ENCODE assay signal across 8 cellular contexts in the genomic region with DNA sequence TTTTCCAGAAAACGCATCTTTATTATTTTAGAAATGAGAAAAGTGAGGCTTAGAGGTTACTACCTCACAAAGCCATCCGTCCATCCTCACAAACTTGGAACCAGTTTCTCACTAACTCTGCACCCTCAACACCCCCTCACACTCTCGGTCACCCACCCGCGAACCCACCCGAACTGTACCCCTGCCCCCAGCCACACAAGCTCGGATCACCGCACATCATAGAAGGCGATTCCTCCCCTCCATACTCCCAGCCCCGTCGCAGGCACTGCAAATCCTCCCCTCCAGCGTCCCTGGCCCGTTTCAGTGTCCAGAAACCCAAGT. TPM values are rescaled to one million over a fixed set of nuclear protein-coding genes. Genes with fewer than 3 reads are reported as not detected.
DNase-seq lines count a peak whose midpoint lies in the region; TF ChIP-seq lines count a peak whose summit lies in the region.

No MANE protein-coding gene starts in this region.

- H2AFZ ChIP-seq in OCI-LY1 (ENCODE audit: low read length), result no peak overlapping the region
- peak overlapping the region; percentile 100 for H2AFZ ChIP-seq in osteoblast (ENCODE audit: low read length)

- peaks cover 40% of the 10 kb centered on the region for H3K36me3 Mint-ChIP-seq in endothelial cell (ENCODE audit: low read depth, unreplicated experiment)

- H3K4me3 Mint-ChIP-seq in endothelial cell (ENCODE audit: unreplicated experiment), result peak overlapping the region; percentile 100

- H3K27me3 Mint-ChIP-seq in endothelial cell (ENCODE audit: unreplicated experiment), result peaks cover 11% of the 10 kb centered on the region

- H3K4me3 ChIP-seq in DOHH2 (ENCODE audit: low read length) (peak overlapping the region; percentile 96), OCI-LY1 (ENCODE audit: low read depth, low read length, poor library complexity, severe bottlenecking) (peak overlapping the region; percentile 81), osteoblast (ENCODE audit: insufficient read depth, low read length) (peak overlapping the region; percentile 90)

- H3K27ac Mint-ChIP-seq in endothelial cell (ENCODE audit: unreplicated experiment), result peak overlapping the region; percentile 99

- H3K36me3 ChIP-seq in DOHH2 (ENCODE audit: control insufficient read depth, low read length) (peaks cover 9% of the 10 kb centered on the region; the same call in 1 of the 2 replicates), OCI-LY1 (ENCODE audit: insufficient read depth, low read length) (peaks cover 41% of the 10 kb centered on the region), osteoblast (ENCODE audit: insufficient read depth, low read length) (peaks cover 17% of the 10 kb centered on the region)

- no peaks in the 10 kb centered on the region for H3K27me3 ChIP-seq in DOHH2 (ENCODE audit: control insufficient read depth, low read length)
- H3K27me3 ChIP-seq in OCI-LY1 (ENCODE audit: insufficient read depth, low read length), result no peaks in the 10 kb centered on the region
- H3K27me3 ChIP-seq in osteoblast (ENCODE audit: insufficient read depth, low read length), result no peaks in the 10 kb centered on the region

- H3K9me3 ChIP-seq in DOHH2 (ENCODE audit: control insufficient read depth, insufficient read depth, low read length) (peaks cover 22% of the 10 kb centered on the region; the same call in 1 of the 2 replicates), OCI-LY1 (ENCODE audit: low read length) (peaks cover 10% of the 10 kb centered on the region), osteoblast (ENCODE audit: low read depth, low read length) (no peaks in the 10 kb centered on the region)

- H3K27ac ChIP-seq in DOHH2 (ENCODE audit: low read depth, low read length) (peak overlapping the region; percentile 46; the same call in 1 of the 2 replicates), OCI-LY1 (ENCODE audit: low read depth, low read length, poor library complexity, severe bottlenecking) (peak overlapping the region; percentile 65), osteoblast (ENCODE audit: low read depth, low read length) (peak overlapping the region; percentile 72)

- H3F3A ChIP-seq in DOHH2 (ENCODE audit: control insufficient read depth, insufficient read depth) (peaks cover 5% of the 10 kb centered on the region; the same call in 1 of the 2 replicates), OCI-LY1 (ENCODE audit: insufficient read depth, low read length) (no peaks in the 10 kb centered on the region)

- H3K79me2 ChIP-seq in DOHH2 (ENCODE audit: control insufficient read depth, low read length) (no peaks in the 10 kb centered on the region; the same call in 1 of the 2 replicates), OCI-LY1 (ENCODE audit: insufficient read depth, low read length) (peaks cover 17% of the 10 kb centered on the region), osteoblast (ENCODE audit: insufficient read depth, low read length) (peaks cover 49% of the 10 kb centered on the region)

- H3K9ac ChIP-seq in OCI-LY1 (ENCODE audit: low read length), result peak overlapping the region; percentile 80

- DNase-seq in endothelial cell (ENCODE audit: low spot score), result no peak
- no peak for DNase-seq in osteoblast (ENCODE audit: insufficient read length, low spot score, missing footprints)
- no peak for DNase-seq in GM10266 (ENCODE audit: extremely low spot score)
- no peak for DNase-seq in GOT3 (lab: John Stamatoyannopoulos, UW)
- no peak for DNase-seq in EL
- no peak for DNase-seq in HCEC 1CT

- H3K4me2 ChIP-seq in DOHH2 (ENCODE audit: low read length) (peak overlapping the region; percentile 95), OCI-LY1 (ENCODE audit: low read length) (peak overlapping the region; percentile 87), osteoblast (ENCODE audit: insufficient read depth, low read length) (peak overlapping the region; percentile 96)

- H3K4me1 ChIP-seq in DOHH2 (ENCODE audit: control insufficient read depth, low read length) (peaks cover 18% of the 10 kb centered on the region), OCI-LY1 (ENCODE audit: insufficient read depth, low read length, severe bottlenecking) (peaks cover 21% of the 10 kb centered on the region), osteoblast (ENCODE audit: insufficient read depth, low read length) (peaks cover 15% of the 10 kb centered on the region)

- H3K4me1 Mint-ChIP-seq in endothelial cell (ENCODE audit: unreplicated experiment), result peaks cover 18% of the 10 kb centered on the region

- H3K9me2 ChIP-seq in DOHH2 (replicated peaks; ENCODE audit: control insufficient read depth, low read length), result no peaks in the 10 kb centered on the region
- no peaks in the 10 kb centered on the region for H3K9me2 ChIP-seq in OCI-LY1 (ENCODE audit: low read depth, low read length)

- H4K20me1 ChIP-seq in DOHH2 (ENCODE audit: control insufficient read depth, insufficient read depth, low read depth, low read length) (no peaks in the 10 kb centered on the region), OCI-LY1 (ENCODE audit: insufficient read depth, low read length) (no peaks in the 10 kb centered on the region), osteoblast (ENCODE audit: insufficient read depth, low read length) (peaks cover 3% of the 10 kb centered on the region)

- H3K9me3 Mint-ChIP-seq in endothelial cell (ENCODE audit: unreplicated experiment), result peaks cover 5% of the 10 kb centered on the region

- TF ChIP-seq CTCF in DOHH2 (IDR thresholded peaks at IDR 0.05; ENCODE audit: low read depth, low read length, poor library complexity, severe bottlenecking) (no peak), OCI-LY1 (IDR thresholded peaks at IDR 0.05; ENCODE audit: low read length) (no peak), endothelial cell (IDR thresholded peaks at IDR 0.05; ENCODE audit: unreplicated experiment) (no peak), osteoblast (IDR thresholded peaks at IDR 0.05; ENCODE audit: extremely low read depth, low read depth, low read length) (no peak), GM10266 (IDR thresholded peaks at IDR 0.05; ENCODE audit: control insufficient read depth, insufficient read depth, low read depth, missing control alignments) (no peak)

RNA-seq across cellular contexts. Expression of a gene that starts 0.2 kb away (rescaled TPM):
- total RNA-seq in endothelial cell (ENCODE audit: unreplicated experiment) (20.6 TPM), osteoblast (15.6 and 35.4 TPM in 2 replicates)

RNA-seq across cellular contexts. Expression of a gene that starts 38.5 kb away (rescaled TPM):
- total RNA-seq in endothelial cell (ENCODE audit: unreplicated experiment), result 10.4 TPM
- 13.8 and 20.9 TPM in 2 replicates for total RNA-seq in osteoblast

RNA-seq across cellular contexts. Expression of a gene that starts 45.3 kb away (rescaled TPM):
- total RNA-seq in endothelial cell (ENCODE audit: unreplicated experiment) (19.0 TPM), osteoblast (11.9 and 13.3 TPM in 2 replicates)
